ENCODE assay signal across 8 cellular contexts in the genomic region with DNA sequence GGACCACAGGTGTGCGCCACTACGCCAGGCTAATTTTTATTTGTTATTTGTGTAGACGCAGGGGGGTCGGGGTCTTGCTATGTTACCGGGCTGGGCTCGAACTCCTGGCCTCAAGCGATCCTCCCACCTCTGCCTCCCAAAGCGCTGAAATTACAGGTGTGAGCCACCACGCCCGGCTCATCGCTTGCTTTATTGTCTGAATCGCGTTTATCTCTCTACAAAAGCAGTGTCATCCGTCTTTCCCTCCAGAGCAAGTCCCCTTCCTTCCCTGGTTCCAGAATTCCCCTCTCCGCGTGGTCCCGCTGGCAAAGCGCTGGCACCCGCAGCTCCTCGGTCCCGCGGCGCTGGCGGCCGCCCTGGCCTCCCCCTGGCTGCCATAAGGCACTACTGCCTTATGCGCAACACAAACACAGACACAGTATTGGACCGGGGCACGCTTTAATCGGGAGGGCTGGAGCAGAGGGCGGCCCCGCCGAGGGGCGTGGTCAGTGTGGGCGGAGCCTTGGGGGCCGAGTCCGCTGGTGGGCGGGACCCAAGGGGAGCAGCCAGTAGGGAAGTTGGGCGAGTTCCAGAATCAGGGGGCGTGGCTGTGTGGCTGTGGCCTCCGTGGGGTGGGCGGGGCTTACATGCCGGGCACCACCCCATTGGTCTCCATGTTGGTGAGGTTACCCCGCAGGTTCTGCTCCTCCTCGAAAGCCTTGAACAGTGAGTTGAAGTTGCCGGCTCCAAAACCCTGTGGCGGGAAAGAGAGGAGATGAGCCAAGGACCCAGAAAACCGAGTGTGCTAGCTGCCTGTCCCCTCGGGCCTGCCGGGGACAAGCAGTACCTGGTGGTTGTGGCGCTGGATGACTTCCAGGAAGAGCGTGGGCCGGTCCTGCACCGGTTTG. TPM values are rescaled to one million over a fixed set of nuclear protein-coding genes. Genes with fewer than 3 reads are reported as not detected.
A peak's percentile ranks its signal among the peaks of the same experiment; 100 is the strongest.
DNase-seq lines count a peak whose midpoint lies in the region; ATAC-seq lines count a peak whose summit lies in the region.

No MANE protein-coding gene starts in this region.

- peak overlapping the region; percentile 79 to 84 for H3K4me3 ChIP-seq in muscle layer of duodenum (ENCODE audit: low read depth in 1 of 2, low read length in 2 of 2)

- peak; percentile 85 for ATAC-seq in GM21526 (IDR thresholded peaks at IDR 0.05; ENCODE audit: low FRiP score, unreplicated experiment)
- peak; percentile 99 for ATAC-seq in esophagus mucosa

- H3K27me3 Mint-ChIP-seq in activated T-cell treated with anti-CD3 and anti-CD28 coated beads, Interleukin-2, amount 50 U/mL, for 24 hours, result no peaks in the 10 kb centered on the region

- peak overlapping the region; percentile 96 for H3K27ac Mint-ChIP-seq in activated T-cell treated with anti-CD3 and anti-CD28 coated beads, Interleukin-2, amount 50 U/mL, for 24 hours

- H3K4me3 Mint-ChIP-seq in activated T-cell treated with anti-CD3 and anti-CD28 coated beads, Interleukin-2, amount 50 U/mL, for 24 hours, result peak overlapping the region; percentile 97

- H3K9me3 ChIP-seq in muscle layer of duodenum (ENCODE audit: control insufficient read depth in 1 of 2, low read length in 2 of 2), result no peaks in the 10 kb centered on the region

- H3K36me3 ChIP-seq in muscle layer of duodenum (ENCODE audit: control insufficient read depth in 1 of 2, insufficient read depth in 2 of 2, low read length in 2 of 2), result no peaks in the 10 kb centered on the region

- H3K36me3 Mint-ChIP-seq in activated T-cell treated with anti-CD3 and anti-CD28 coated beads, Interleukin-2, amount 50 U/mL, for 24 hours (ENCODE audit: low read depth), result peaks cover 3% of the 10 kb centered on the region

- no peaks in the 10 kb centered on the region for H3K9me3 Mint-ChIP-seq in activated T-cell treated with anti-CD3 and anti-CD28 coated beads, Interleukin-2, amount 50 U/mL, for 24 hours

- no peaks in the 10 kb centered on the region for H3K27me3 ChIP-seq in muscle layer of duodenum (ENCODE audit: low read depth, low read length)

- peaks cover 18% of the 10 kb centered on the region for H3K4me1 Mint-ChIP-seq in activated T-cell treated with anti-CD3 and anti-CD28 coated beads, Interleukin-2, amount 50 U/mL, for 24 hours (ENCODE audit: low read depth)

- no peak overlapping the region for H3K27ac ChIP-seq in muscle layer of duodenum (ENCODE audit: low read length)

- DNase-seq in DMS 273 treated with DMSO at 0.1 percent for 48 hours (lab: John Stamatoyannopoulos, UW) (peak; percentile 86), HuH-7.5 (ENCODE audit: low spot score) (peak; percentile 46), OCI-M1 (lab: John Stamatoyannopoulos, UW) (peak; percentile 99)
- DNase-seq in activated T-cell treated with anti-CD3 and anti-CD28 coated beads, Interleukin-2, amount 50 U/mL, for 24 hours, result peak; percentile 100
- DNase-seq in stimulated activated CD8-positive, alpha-beta memory T cell treated with anti-CD3 and anti-CD28 coated beads, Interleukin-7, amount 100 ng/mL, for 24 hours (ENCODE audit: low read depth), result peak; percentile 99

- H3K4me1 ChIP-seq in muscle layer of duodenum (ENCODE audit: control insufficient read depth in 1 of 2, insufficient read depth in 2 of 2, low read length in 2 of 2), result no peaks in the 10 kb centered on the region

RNA-seq across cellular contexts. Expression of a gene that starts 19.3 kb away (rescaled TPM):
- total RNA-seq in esophagus mucosa, result 0.28 TPM

RNA-seq across cellular contexts. Expression of a gene that starts 35.5 kb away (rescaled TPM):
- 16.3 TPM for total RNA-seq in esophagus mucosa

RNA-seq across cellular contexts. Expression of a gene that starts 45.9 kb away (rescaled TPM):
- 5.9 TPM for total RNA-seq in esophagus mucosa

RNA-seq across cellular contexts. Expression of a gene that starts 49.2 kb away (rescaled TPM):
- 48.7 TPM for total RNA-seq in esophagus mucosa

Comparison
In these comparisons a context has a peak if more than half of its experiments do, and no peak if none do; other contexts are left out.
1. DNase-seq: peak in every context shown above with its lines; median percentile 100 in activated T-cell treated with anti-CD3 and anti-CD28 coated beads, Interleukin-2, amount 50 U/mL, for 24 hours; 99 in OCI-M1; 99 in stimulated activated CD8-positive, alpha-beta memory T cell treated with anti-CD3 and anti-CD28 coated beads, Interleukin-7, amount 100 ng/mL, for 24 hours; 86 in DMS 273 treated with DMSO at 0.1 percent for 48 hours; 46 in HuH-7.5.